ENCODE assay signal across 14 cellular contexts in the genomic region with DNA sequence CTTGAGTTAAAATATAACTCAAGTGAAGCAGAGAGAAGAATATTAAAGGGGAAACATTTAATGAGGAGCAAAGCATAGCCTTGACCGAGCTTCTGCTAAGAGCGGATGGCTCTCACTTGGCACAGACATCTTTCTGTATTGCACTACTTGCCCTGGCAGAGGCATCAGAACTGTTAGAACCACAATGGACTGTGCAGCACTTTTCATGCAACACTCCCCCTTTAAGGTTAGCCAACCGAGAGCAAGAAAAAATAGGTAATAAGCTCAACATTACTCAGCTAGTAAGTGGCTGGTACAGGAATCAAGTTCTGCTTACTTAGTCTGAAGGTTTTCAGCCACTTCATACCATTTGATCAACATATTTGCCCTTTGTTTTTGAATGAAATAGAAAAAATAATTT. TPM values are rescaled to one million over a fixed set of nuclear protein-coding genes. Genes with fewer than 3 reads are reported as not detected.
A peak's percentile ranks its signal among the peaks of the same experiment; 100 is the strongest.
DNase-seq lines count a peak whose midpoint lies in the region; ATAC-seq, FAIRE-seq and TF ChIP-seq lines count a peak whose summit lies in the region.
"Had no signal": no experiment of that assay in that cellular context is flagged by ENCODE, and none has a peak within 500 bp of the region (broad histone marks: within the 10 kb centered on the region; RNA-seq: fewer than 3 reads in every experiment).

No MANE protein-coding gene starts in this region.

- peak overlapping the region; percentile 63 for H3K27ac ChIP-seq in GM12878 (ENCODE audit: control insufficient read depth, insufficient read depth)
- H3K27ac ChIP-seq in neutrophil, result peak overlapping the region; percentile 80
- H3K27ac ChIP-seq: parathyroid adenoma had no signal

- CTCF ChIA-PET in GM12878 (lab: Yijun Ruan, JAX), result interaction anchor here (0.6 to 2.2 kb wide), 11 partner anchors 8 to 368 kb away, joined by 3 to 14 read pairs (median 3); no protein-coding TSS in a partner anchor

- SMC1A ChIA-PET in GM12878 (lab: Charles Lee; ENCODE audit: uncharacterized antibody, unreplicated experiment), result interaction anchor here (0.7 to 2.1 kb wide), 13 partner anchors 8 to 100 kb away, joined by 3 to 15 read pairs (median 4); no protein-coding TSS in a partner anchor

- no TSS peak for BruUV-seq in GM12878 (replicated peaks; lab: Mats Ljungman, UMichigan)

- intact Hi-C loops in CD14-positive monocyte (cut with micrococcal nuclease), result loop anchor here in 1 of 2 donors (5.0 to 10.0 kb wide), 2 partner anchors 34 to 301 kb away; a partner anchor contains a TSS
- intact Hi-C loops in GM12878 (cut with micrococcal nuclease; ENCODE audit: unreplicated experiment), result loop anchor here (5.0 kb wide), 1 partner anchor 34 kb away; no protein-coding TSS in a partner anchor

- POLR2A ChIA-PET in GM12878 (lab: Charles Lee), result interaction anchor here (1.0 to 2.1 kb wide), 2 partner anchors 8 to 9 kb away, joined by 5 to 6 read pairs; no protein-coding TSS in a partner anchor

- H3K36me3 Mint-ChIP-seq in CD14-positive monocyte, result peaks cover 20 to 22% of the 10 kb centered on the region in 2 donors

- no peak overlapping the region for H3K9ac ChIP-seq in GM12878 (ENCODE audit: control insufficient read depth, insufficient read depth, low read length)
- H3K9ac ChIP-seq: parathyroid adenoma had no signal

- no peak for FAIRE-seq in GM12878 (lab: Jason Lieb, UNC)
- FAIRE-seq: astrocyte had no signal

- ATAC-seq in GM18867 (IDR thresholded peaks at IDR 0.05; ENCODE audit: unreplicated experiment), result peak; percentile 49
- ATAC-seq in GM12878, result peak; percentile 75
- no peak for ATAC-seq in HG03135 (IDR thresholded peaks at IDR 0.05; ENCODE audit: unreplicated experiment)
- ATAC-seq in GM19463 (IDR thresholded peaks at IDR 0.05; ENCODE audit: unreplicated experiment), result no peak

- peaks cover 79% of the 10 kb centered on the region for H3K4me1 Mint-ChIP-seq in CD14-positive monocyte

- H3K4me2 ChIP-seq in GM12878 (ENCODE audit: control insufficient read depth, insufficient read depth), result peak overlapping the region; percentile 61; the same call in 1 of the 2 replicates

- peak overlapping the region; percentile 93 to 99 (median 97) for H3K27ac Mint-ChIP-seq in CD14-positive monocyte

- TF ChIP-seq POLR2A in GM12878 (IDR thresholded peaks at IDR 0.05; ENCODE audit: low read depth, low read length), result no peak

- peaks cover 0 to 2% (median 0%) of the 10 kb centered on the region in 7 donors for H3K9me3 Mint-ChIP-seq in CD14-positive monocyte

- WGBS in GM12878 (ENCODE audit: insufficient coverage, insufficient replicate concordance, low lambda C conversion rate, missing lambda C conversion rate), result 63% methylated on average over 3 of the region's 3 CpGs

- no peak overlapping the region for H2AFZ ChIP-seq in GM12878 (ENCODE audit: control insufficient read depth, low read depth, low read length)
- H2AFZ ChIP-seq: parathyroid adenoma had no signal

- H3K27me3 ChIP-seq in GM12878 (replicated peaks in 1 of 2; ENCODE audit: control insufficient read depth in 2 of 2, insufficient read depth in 2 of 2, low read length in 1 of 2) (no peaks in the 10 kb centered on the region), neutrophil (peaks cover 25% of the 10 kb centered on the region)

- H3K9me3 ChIP-seq in GM12878 (replicated peaks; ENCODE audit: control insufficient read depth, insufficient read depth, low read length) (peaks cover 4% of the 10 kb centered on the region; the same call in 2 of the 3 replicates), neutrophil (no peaks in the 10 kb centered on the region)

- no peak for TF ChIP-seq RAD21 in GM12878 (IDR thresholded peaks at IDR 0.05; ENCODE audit: insufficient read depth, low read depth, low read length)

- H3K4me3 ChIP-seq in GM12878 (no peak overlapping the region), neutrophil (ENCODE audit: low read depth in 1 of 2, low read length in 1 of 2) (peak overlapping the region in 1 of 2 experiments; percentile 41)

- H3K79me2 ChIP-seq in GM12878 (ENCODE audit: control insufficient read depth, insufficient read depth, low read length), result peaks cover 24% of the 10 kb centered on the region

- H3K36me3 ChIP-seq in GM12878 (ENCODE audit: control insufficient read depth in 2 of 2, insufficient read depth in 2 of 2, low read length in 1 of 2) (peaks cover 1 to 3% of the 10 kb centered on the region in 2 experiments; a peak in 2 of 4 replicates), neutrophil (no peaks in the 10 kb centered on the region)

- H3K4me3 Mint-ChIP-seq in CD14-positive monocyte, result peak overlapping the region in 1 of 2 donors; percentile 79

- peaks cover 0 to 4% (median 0%) of the 10 kb centered on the region in 3 donors for H3K27me3 Mint-ChIP-seq in CD14-positive monocyte (ENCODE audit: low read depth in 3 of 3)

- TF ChIP-seq EP300 in GM12878 (IDR thresholded peaks at IDR 0.05; ENCODE audit: borderline replicate concordance in 1 of 2, control insufficient read depth in 1 of 2, low read depth in 2 of 2, low read length in 2 of 2), result no peak

- TF ChIP-seq CTCF in CD14-positive monocyte (IDR thresholded peaks at IDR 0.05) (no peak), GM12878 (IDR thresholded peaks at IDR 0.05 in 2 of 3, conservative IDR thresholded peaks at IDR 0.05 in 1 of 3; ENCODE audit: control insufficient read depth in 2 of 3, extremely low read depth in 1 of 3, insufficient read depth in 1 of 3, low read depth in 3 of 3, low read length in 3 of 3) (no peak), neutrophil (IDR thresholded peaks at IDR 0.05) (no peak)

- in situ Hi-C loops in GM12878 (cut with MboI), result no loop called here

- no peaks in the 10 kb centered on the region for H4K20me1 ChIP-seq in GM12878 (ENCODE audit: control insufficient read depth, insufficient read depth)

- RAD21 ChIA-PET in GM12878 (lab: Charles Lee; ENCODE audit: unreplicated experiment), result interaction anchor here (0.9 to 2.1 kb wide), 6 partner anchors 8 to 123 kb away, joined by 3 to 11 read pairs (median 4); no protein-coding TSS in a partner anchor

- DNase-seq in CD14-positive monocyte (ENCODE audit: low spot score), result no peak
- DNase-seq in GM12878 (ENCODE audit: low read depth, low spot score), result no peak
- no peak for DNase-seq in stimulated activated CD4-positive, alpha-beta T cell treated with anti-CD3 and anti-CD28 coated beads, Interleukin-4, amount 100 ng/mL, for 1 hour
- no peak for DNase-seq in NCI-H1048 (lab: John Stamatoyannopoulos, UW)
- DNase-seq: COR-L47; effector memory CD4-positive, alpha-beta T cell; left colon; stimulated activated CD4-positive, alpha-beta T cell treated with anti-CD3 and anti-CD28 coated beads, Interleukin-2, amount 100 ng/mL, for 24 hours had no signal

- H3K4me1 ChIP-seq in GM12878 (ENCODE audit: control insufficient read depth, insufficient read depth, low read length) (peaks cover 45% of the 10 kb centered on the region), neutrophil (ENCODE audit: control insufficient read depth in 1 of 2, insufficient read depth in 1 of 2, low read depth in 1 of 2, low read length in 1 of 2) (peaks cover 68 to 72% of the 10 kb centered on the region in 2 experiments)
- H3K4me1 ChIP-seq: parathyroid adenoma had no signal

TF ChIP-seq in GM12878, 131 proteins besides CTCF, POLR2A, EP300 and RAD21:
- TF ChIP-seq BCL11A (IDR thresholded peaks at IDR 0.05; ENCODE audit: low read depth, low read length), result no peak

RNA-seq across cellular contexts. Expression of a gene that starts 33.7 kb away (rescaled TPM):
- polyA plus RNA-seq in CD14-positive monocyte (10 to 100 TPM in 1 of 2 donors, 1 to 10 TPM in 1; 6.0 to 12.2 TPM), GM12878 (2011; rRNA removed) (12.6 and 19.0 TPM in 2 replicates), GM12878 (2014; fragmentation: Illumina TruSeq; extraction: Trizol) (22.6 and 26.0 TPM in 2 replicates), GM12878 (2014; fragmentation: Nextera tagmentation; extraction: Ambion mirVana) (1 to 10 TPM; 3.5 to 4.2 TPM), GM12878 (2014; rRNA removed) (22.2 and 22.9 TPM in 2 replicates), GM12878 (2016; fragmentation: Nextera tagmentation; extraction: Ambion mirVana) (10 to 100 TPM; 18.3 to 18.9 TPM)
- 78.6 and 83.0 TPM in 2 replicates for total RNA-seq in GM12878 (2013; cell fraction: nucleolus; rRNA removed)
- total RNA-seq in GM12878 (2014; rRNA removed) (16.9 and 17.0 TPM in 2 replicates), GM12878 (2014; rRNA removed; fragmentation: Illumina TruSeq; extraction: Trizol) (20.3 and 23.4 TPM in 2 replicates), GM12878 (2021) (34.4 and 36.9 TPM in 2 replicates)
- 11.6 TPM for polyA plus RNA-seq in GM12878 (2011; ENCODE audit: low read depth)
- 11.7 and 12.2 TPM in 2 replicates for polyA plus RNA-seq in GM12878 (2011; cell fraction: cytosol; rRNA removed)
- polyA plus RNA-seq in GM12878 (2011; cell fraction: nucleus; rRNA removed), result 19.8 and 26.1 TPM in 2 replicates
- 16.7 and 18.2 TPM in 2 replicates for polyA plus RNA-seq in GM12878 (2012)
- polyA minus RNA-seq in GM12878 (2011; rRNA and poly(A)+ RNA removed), result 21.0 and 23.6 TPM in 2 replicates
- polyA minus RNA-seq in GM12878 (2011; cell fraction: cytosol; rRNA and poly(A)+ RNA removed), result 8.0 and 9.4 TPM in 2 replicates
- polyA minus RNA-seq in GM12878 (2011; cell fraction: nucleus; rRNA and poly(A)+ RNA removed), result 14.0 and 24.2 TPM in 2 replicates

Comparison
In these comparisons a context has a peak if more than half of its experiments do, and no peak if none do; other contexts are left out.
1. ATAC-seq: peak in GM18867 (single experiment) and GM12878 (single experiment); none in HG03135 (single experiment) and GM19463 (single experiment).